Comparison of ENCODE assay signal across 9 cellular contexts in the genomic region with DNA sequence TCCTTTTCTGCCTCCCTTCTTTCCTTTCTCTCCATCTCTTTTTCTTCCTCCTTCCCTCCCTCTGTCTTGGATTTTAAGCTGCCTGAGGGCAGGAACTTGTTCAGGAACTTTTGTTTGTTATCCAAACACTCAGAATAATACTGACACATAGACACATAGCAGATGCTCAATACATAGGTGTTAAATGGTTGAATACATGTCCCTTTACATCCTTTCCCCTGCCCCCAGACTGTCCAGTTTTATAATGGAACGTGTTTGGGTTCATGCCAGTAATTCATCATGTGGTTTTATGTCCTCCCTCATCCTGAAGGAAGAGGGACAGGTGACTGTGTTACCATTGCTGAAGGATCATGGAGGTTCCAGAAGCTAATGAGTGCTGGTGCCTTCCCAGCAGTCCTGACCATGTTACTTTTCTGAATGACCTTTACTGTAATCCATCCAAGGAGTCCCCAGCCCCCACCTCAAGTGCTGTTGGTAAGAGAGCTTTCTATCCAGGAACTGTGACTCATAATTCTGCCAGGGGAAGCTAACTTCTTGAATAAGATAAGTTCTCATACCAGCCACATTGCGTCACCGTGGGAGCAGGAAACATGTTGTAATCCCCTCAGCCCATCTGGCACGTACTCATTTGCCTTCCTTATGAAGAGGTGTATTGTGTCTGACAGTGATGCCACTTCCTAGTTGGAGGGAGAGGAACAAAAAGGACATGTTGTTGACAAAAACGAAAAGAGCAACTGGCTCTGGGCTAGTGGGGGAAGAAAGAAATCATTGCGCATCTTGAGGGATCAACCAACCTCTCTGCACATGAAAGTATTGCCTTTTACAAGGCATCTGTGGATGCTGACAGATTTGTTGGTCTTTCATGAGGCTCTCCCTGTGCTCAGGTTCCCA. TPM values are rescaled to one million over a fixed set of nuclear protein-coding genes. Genes with fewer than 3 reads are reported as not detected.
DNase-seq lines count a peak whose midpoint lies in the region; ATAC-seq and TF ChIP-seq lines count a peak whose summit lies in the region.
"Had no signal": no experiment of that assay in that cellular context is flagged by ENCODE, and none has a peak within 500 bp of the region (broad histone marks: within the 10 kb centered on the region; RNA-seq: fewer than 3 reads in every experiment).

No MANE protein-coding gene starts in this region.

- CTCF ChIA-PET in activated CD4-positive, alpha-beta T cell treated with anti-CD3 and anti-CD28 coated beads for 36 hours (lab: Charles Lee) = interaction anchor here (0.6 to 2.4 kb wide), 4 partner anchors 9 to 67 kb away, joined by 3 to 10 read pairs (median 4); no protein-coding TSS in a partner anchor

- H3K4me3 Mint-ChIP-seq in activated CD4-positive, alpha-beta T cell treated with anti-CD3 and anti-CD28 coated beads for 36 hours = no peak overlapping the region
- no peak overlapping the region for H3K4me3 Mint-ChIP-seq in progenitor cell of endocrine pancreas (ENCODE audit: low read depth)
- H3K4me3 Mint-ChIP-seq: CD8-positive, alpha-beta T cell had no signal

- TF ChIP-seq CTCF in progenitor cell of endocrine pancreas (IDR thresholded peaks at IDR 0.05; ENCODE audit: unreplicated experiment) = no peak

- intact Hi-C loops in activated CD4-positive, alpha-beta T cell treated with anti-CD3 and anti-CD28 coated beads for 36 hours (cut with DNase I, micrococcal nuclease) = loop anchor here (1.0 to 10.0 kb wide), 9 partner anchors 19 to 1241 kb away; a partner anchor contains a TSS

- no peaks in the 10 kb centered on the region for H3K27me3 Mint-ChIP-seq in activated CD4-positive, alpha-beta T cell treated with anti-CD3 and anti-CD28 coated beads for 36 hours
- H3K27me3 Mint-ChIP-seq in progenitor cell of endocrine pancreas = no peaks in the 10 kb centered on the region

- peaks cover 6% of the 10 kb centered on the region for H3K9me3 Mint-ChIP-seq in activated CD4-positive, alpha-beta T cell treated with anti-CD3 and anti-CD28 coated beads for 36 hours (ENCODE audit: low read depth)
- no peaks in the 10 kb centered on the region for H3K9me3 Mint-ChIP-seq in progenitor cell of endocrine pancreas (ENCODE audit: low read depth)
- H3K9me3 Mint-ChIP-seq: CD8-positive, alpha-beta T cell had no signal

- peak; percentile 92 for DNase-seq in activated CD4-positive, alpha-beta T cell treated with anti-CD3 and anti-CD28 coated beads for 36 hours
- no peak for DNase-seq in activated CD4-positive, alpha-beta T cell treated with anti-CD3 and anti-CD28 coated beads for 1 hour
- peak in 30 of 56 donors; percentile 1 to 70 (median 15) for DNase-seq in amygdala (lab: John Stamatoyannopoulos, UW)
- DNase-seq in hypothalamus (lab: John Stamatoyannopoulos, UW) = peak in 29 of 51 donors; percentile 2 to 74 (median 22)
- DNase-seq in smooth muscle cell of the brain vasculature (ENCODE audit: low read depth, low spot score) = peak; percentile 90
- no peak for DNase-seq in progenitor cell of endocrine pancreas (ENCODE audit: low spot score, unreplicated experiment)

- peaks cover 61% of the 10 kb centered on the region for H3K4me1 Mint-ChIP-seq in activated CD4-positive, alpha-beta T cell treated with anti-CD3 and anti-CD28 coated beads for 36 hours
- no peaks in the 10 kb centered on the region for H3K4me1 Mint-ChIP-seq in progenitor cell of endocrine pancreas (ENCODE audit: low read depth)

- peaks cover 30% of the 10 kb centered on the region for H3K36me3 Mint-ChIP-seq in activated CD4-positive, alpha-beta T cell treated with anti-CD3 and anti-CD28 coated beads for 36 hours (ENCODE audit: low read depth)
- peaks cover 16% of the 10 kb centered on the region for H3K36me3 Mint-ChIP-seq in progenitor cell of endocrine pancreas (ENCODE audit: insufficient read depth)

- H3K27ac Mint-ChIP-seq in activated CD4-positive, alpha-beta T cell treated with anti-CD3 and anti-CD28 coated beads for 36 hours = peak overlapping the region; percentile 97
- H3K27ac Mint-ChIP-seq in progenitor cell of endocrine pancreas = no peak overlapping the region
- H3K27ac Mint-ChIP-seq: CD8-positive, alpha-beta T cell had no signal

- ATAC-seq in activated CD4-positive, alpha-beta T cell treated with anti-CD3 and anti-CD28 coated beads for 36 hours = peak; percentile 88
- ATAC-seq in HG02840 (IDR thresholded peaks at IDR 0.05; ENCODE audit: low FRiP score, unreplicated experiment) = no peak
- ATAC-seq: CD8-positive, alpha-beta T cell had no signal

- POLR2A ChIA-PET in activated CD4-positive, alpha-beta T cell treated with anti-CD3 and anti-CD28 coated beads for 36 hours (lab: Charles Lee) = interaction anchor here (0.5 to 1.5 kb wide), 3 partner anchors 20 to 57 kb away, joined by 3 to 6 read pairs (median 5); no protein-coding TSS in a partner anchor

TF ChIP-seq in PFSK-1, 5 proteins besides CTCF, POLR2A, EP300 and RAD21:
- TF ChIP-seq POLR2AphosphoS5 (IDR thresholded peaks at IDR 0.05; ENCODE audit: low read depth, low read length) (peak; percentile 43; the same call in 1 of the 2 replicates), FOXP2 (optimal IDR thresholded peaks at IDR 0.05; ENCODE audit: borderline replicate concordance, extremely low read depth, extremely low read length, insufficient read depth) (peak; percentile 54), SIN3A (IDR thresholded peaks at IDR 0.05; ENCODE audit: borderline replicate concordance, insufficient read depth, low read length) (0 out of 2 replicates have a peak, but pooled peaks have one; percentile 35), TAF1 (IDR thresholded peaks at IDR 0.05; ENCODE audit: borderline replicate concordance, insufficient read depth, low read length) (0 out of 2 replicates have a peak, but pooled peaks have one; percentile 42)
- TF ChIP-seq, protein P1, sequence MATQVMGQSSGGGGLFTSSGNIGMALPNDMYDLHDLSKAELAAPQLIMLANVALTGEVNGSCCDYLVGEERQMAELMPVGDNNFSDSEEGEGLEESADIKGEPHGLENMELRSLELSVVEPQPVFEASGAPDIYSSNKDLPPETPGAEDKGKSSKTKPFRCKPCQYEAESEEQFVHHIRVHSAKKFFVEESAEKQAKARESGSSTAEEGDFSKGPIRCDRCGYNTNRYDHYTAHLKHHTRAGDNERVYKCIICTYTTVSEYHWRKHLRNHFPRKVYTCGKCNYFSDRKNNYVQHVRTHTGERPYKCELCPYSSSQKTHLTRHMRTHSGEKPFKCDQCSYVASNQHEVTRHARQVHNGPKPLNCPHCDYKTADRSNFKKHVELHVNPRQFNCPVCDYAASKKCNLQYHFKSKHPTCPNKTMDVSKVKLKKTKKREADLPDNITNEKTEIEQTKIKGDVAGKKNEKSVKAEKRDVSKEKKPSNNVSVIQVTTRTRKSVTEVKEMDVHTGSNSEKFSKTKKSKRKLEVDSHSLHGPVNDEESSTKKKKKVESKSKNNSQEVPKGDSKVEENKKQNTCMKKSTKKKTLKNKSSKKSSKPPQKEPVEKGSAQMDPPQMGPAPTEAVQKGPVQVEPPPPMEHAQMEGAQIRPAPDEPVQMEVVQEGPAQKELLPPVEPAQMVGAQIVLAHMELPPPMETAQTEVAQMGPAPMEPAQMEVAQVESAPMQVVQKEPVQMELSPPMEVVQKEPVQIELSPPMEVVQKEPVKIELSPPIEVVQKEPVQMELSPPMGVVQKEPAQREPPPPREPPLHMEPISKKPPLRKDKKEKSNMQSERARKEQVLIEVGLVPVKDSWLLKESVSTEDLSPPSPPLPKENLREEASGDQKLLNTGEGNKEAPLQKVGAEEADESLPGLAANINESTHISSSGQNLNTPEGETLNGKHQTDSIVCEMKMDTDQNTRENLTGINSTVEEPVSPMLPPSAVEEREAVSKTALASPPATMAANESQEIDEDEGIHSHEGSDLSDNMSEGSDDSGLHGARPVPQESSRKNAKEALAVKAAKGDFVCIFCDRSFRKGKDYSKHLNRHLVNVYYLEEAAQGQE (IDR thresholded peaks at IDR 0.05; ENCODE audit: insufficient read depth in 1 of 2, low read depth in 2 of 2, low read length in 2 of 2) = peak in 1 of 2 experiments; percentile 67; a peak in 1 of 4 replicates

RNA-seq across cellular contexts. Expression of a gene that starts 52.4 kb away (rescaled TPM):
- total RNA-seq in activated CD4-positive, alpha-beta T cell treated with anti-CD3 and anti-CD28 coated beads for 36 hours = 10 to 100 TPM; 12.1 to 16.1 TPM
- polyA plus RNA-seq in PFSK-1 (2012; ENCODE audit: insufficient read length, low read depth) = 16.2 TPM
- total RNA-seq in progenitor cell of endocrine pancreas = 20.0 and 21.0 TPM in 2 replicates

Comparison
In these comparisons a context has a peak if more than half of its experiments do, and no peak if none do; other contexts are left out.
1. DNase-seq: peak in activated CD4-positive, alpha-beta T cell treated with anti-CD3 and anti-CD28 coated beads for 36 hours (single experiment), amygdala (30 of 56), hypothalamus (29 of 51) and smooth muscle cell of the brain vasculature (single experiment); none in activated CD4-positive, alpha-beta T cell treated with anti-CD3 and anti-CD28 coated beads for 1 hour (single experiment) and progenitor cell of endocrine pancreas (single experiment).